In genomic region chr10:117550599-117551321, GRCh38 we compare ENCODE assay signal across 21 cellular contexts. TPM values are rescaled to one million over a fixed set of nuclear protein-coding genes. Genes with fewer than 3 reads are reported as not detected.
"Had no signal": no experiment of that assay in that cellular context is flagged by ENCODE, and none has a peak within 500 bp of the region (broad histone marks: within the 10 kb centered on the region; RNA-seq: fewer than 3 reads in every experiment).

No MANE protein-coding gene starts in this region.

- H3K9me3 Mint-ChIP-seq: activated CD4-positive, alpha-beta T cell treated with anti-CD3 and anti-CD28 coated beads, Interleukin-2, amount 10 ng/mL, durations not matched to agents 7 days and 5 days; activated naive CD8-positive, alpha-beta T cell treated with anti-CD3 and anti-CD28 coated beads, Interleukin-2, amount 50 U/mL, for 24 hours; stimulated activated naive CD8-positive, alpha-beta T cell treated with anti-CD3 and anti-CD28 coated beads, Interleukin-15, Interleukin-2, amounts not matched to agents 100 ng/mL and 50 ng/mL, for 24 hours; T-helper 2 cell treated with Interferon-gamma antibody and Interleukin-4, amounts not matched to agents 5 μg/mL and 100 μg/mL, for 36 hours had no signal

- H3K27ac ChIP-seq: ascending aorta, cardiac muscle cell, lower lobe of right lung, prostate gland, right lobe of liver, suprapubic skin had no signal

- H3K36me3 ChIP-seq: ascending aorta, cardiac muscle cell, lower lobe of right lung, prostate gland, right lobe of liver, suprapubic skin had no signal

- H3K9me3 ChIP-seq: ascending aorta, lower lobe of right lung, prostate gland, right lobe of liver, suprapubic skin had no signal

- H3K4me3 ChIP-seq: ascending aorta, cardiac muscle cell, lower lobe of right lung, prostate gland, right lobe of liver, smooth muscle cell, suprapubic skin had no signal

- DNase-seq: activated CD4-positive, alpha-beta T cell treated with anti-CD3 and anti-CD28 coated beads, Interleukin-2, amount 10 ng/mL, durations not matched to agents 7 days and 5 days; activated CD4-positive, CD25-positive, alpha-beta regulatory T cell; activated CD8-positive, alpha-beta memory T cell treated with anti-CD3 and anti-CD28 coated beads, Interleukin-2, amount 50 U/mL, for 48 hours; activated naive CD8-positive, alpha-beta T cell treated with anti-CD3 and anti-CD28 coated beads, Interleukin-2, amount 50 U/mL, for 24 hours; hypothalamus; lower lobe of right lung; midbrain; nucleus accumbens; right lobe of liver; SW 1271; trophoblast cell had no signal

- H3K4me3 Mint-ChIP-seq: activated CD4-positive, alpha-beta T cell treated with anti-CD3 and anti-CD28 coated beads, Interleukin-2, amount 10 ng/mL, durations not matched to agents 7 days and 5 days; activated naive CD8-positive, alpha-beta T cell treated with anti-CD3 and anti-CD28 coated beads, Interleukin-2, amount 50 U/mL, for 24 hours; stimulated activated naive CD8-positive, alpha-beta T cell treated with anti-CD3 and anti-CD28 coated beads, Interleukin-15, Interleukin-2, amounts not matched to agents 100 ng/mL and 50 ng/mL, for 24 hours; T-helper 2 cell treated with Interferon-gamma antibody and Interleukin-4, amounts not matched to agents 5 μg/mL and 100 μg/mL, for 36 hours had no signal

- H3K4me1 ChIP-seq: lower lobe of right lung, prostate gland, right lobe of liver had no signal

- ATAC-seq: activated naive CD8-positive, alpha-beta T cell treated with anti-CD3 and anti-CD28 coated beads, Interleukin-2, amount 50 U/mL, for 24 hours; esophagus mucosa; right lobe of liver had no signal

- H3K27ac Mint-ChIP-seq: activated CD4-positive, alpha-beta T cell treated with anti-CD3 and anti-CD28 coated beads, Interleukin-2, amount 10 ng/mL, durations not matched to agents 7 days and 5 days; activated naive CD8-positive, alpha-beta T cell treated with anti-CD3 and anti-CD28 coated beads, Interleukin-2, amount 50 U/mL, for 24 hours; stimulated activated naive CD8-positive, alpha-beta T cell treated with anti-CD3 and anti-CD28 coated beads, Interleukin-15, Interleukin-2, amounts not matched to agents 100 ng/mL and 50 ng/mL, for 24 hours; T-helper 2 cell treated with Interferon-gamma antibody and Interleukin-4, amounts not matched to agents 5 μg/mL and 100 μg/mL, for 36 hours had no signal

RNA-seq across cellular contexts. Expression of gene EMX2, which starts 8.2 kb away (rescaled TPM):
- total RNA-seq: activated CD4-positive, alpha-beta T cell treated with anti-CD3 and anti-CD28 coated beads, Interleukin-2, amount 10 ng/mL, durations not matched to agents 7 days and 5 days; ascending aorta; cardiac muscle cell; dermis microvascular lymphatic vessel endothelial cell; esophagus mucosa; lower lobe of right lung; right lobe of liver; SK-MEL-5 had no signal
- polyA plus RNA-seq: cardiac muscle cell, smooth muscle cell had no signal
